In genomic region chr19:48196321-48196761, GRCh38 we compare ENCODE assay signal across 18 cellular contexts. TPM values are rescaled to one million over a fixed set of nuclear protein-coding genes. Genes with fewer than 3 reads are reported as not detected.
A peak's percentile ranks its signal among the peaks of the same experiment; 100 is the strongest.
DNase-seq lines count a peak whose midpoint lies in the region; ATAC-seq, FAIRE-seq and TF ChIP-seq lines count a peak whose summit lies in the region.
"Had no signal": no experiment of that assay in that cellular context is flagged by ENCODE, and none has a peak within 500 bp of the region (broad histone marks: within the 10 kb centered on the region; RNA-seq: fewer than 3 reads in every experiment).

No MANE protein-coding gene starts in this region.

- H3K4me1 ChIP-seq in right atrium auricular region = peaks cover 0 to 14% of the 10 kb centered on the region in 2 donors
- H3K4me1 ChIP-seq in heart left ventricle = peaks cover 0 to 16% (median 5%) of the 10 kb centered on the region in 12 donors
- H3K4me1 ChIP-seq: Peyer's patch had no signal

- intact Hi-C loops in Right ventricle myocardium inferior (cut with DNase I) = no loop called here
- intact Hi-C loops in heart left ventricle (cut with DNase I) = no loop called here

- no peaks in the 10 kb centered on the region for H3K9me3 ChIP-seq in right atrium auricular region
- H3K9me3 ChIP-seq in heart left ventricle = no peaks in the 10 kb centered on the region
- H3K9me3 ChIP-seq: Peyer's patch had no signal

- H3K4me3 ChIP-seq in right atrium auricular region = no peak overlapping the region
- no peak overlapping the region for H3K4me3 ChIP-seq in heart left ventricle
- H3K4me3 ChIP-seq: dorsolateral prefrontal cortex, Peyer's patch had no signal

- no peak overlapping the region for H3K4me3 Mint-ChIP-seq in stimulated activated effector memory CD8-positive, alpha-beta T cell treated with anti-CD3 and anti-CD28 coated beads, Interleukin-12 subunit alpha, Interleukin-12 subunit beta, amount 100 ng/mL, for 72 hours
- H3K4me3 Mint-ChIP-seq: activated B cell treated with CpG ODN at 0.5 μM for 24 hours; activated CD8-positive, alpha-beta memory T cell treated with anti-CD3 and anti-CD28 coated beads, Interleukin-2, amount 10 ng/mL, durations not matched to agents 7 days and 5 days; activated naive CD4-positive, alpha-beta T cell treated with anti-CD3 and anti-CD28 coated beads, Interleukin-2, amount 10 ng/mL, durations not matched to agents 7 days and 5 days; brain had no signal

- DNase-seq in Right ventricle myocardium inferior (ENCODE audit: missing footprints) = no peak
- no peak for DNase-seq in right atrium auricular region (ENCODE audit: low spot score)
- peak; percentile 79 for DNase-seq in NCI-H146 (lab: John Stamatoyannopoulos, UW)
- no peak for DNase-seq in heart left ventricle
- DNase-seq in stimulated activated effector memory CD8-positive, alpha-beta T cell treated with anti-CD3 and anti-CD28 coated beads, Interleukin-12 subunit alpha, Interleukin-12 subunit beta, amount 100 ng/mL, for 72 hours (ENCODE audit: low spot score in 2 of 2) = no peak
- DNase-seq in NCI-H1930 (lab: John Stamatoyannopoulos, UW) = no peak
- DNase-seq in GM12892 (ENCODE audit: insufficient read length) = no peak
- DNase-seq: activated B cell treated with CpG ODN at 0.5 μM for 24 hours; activated CD8-positive, alpha-beta memory T cell treated with anti-CD3 and anti-CD28 coated beads, Interleukin-2, amount 10 ng/mL, durations not matched to agents 7 days and 5 days; activated naive CD4-positive, alpha-beta T cell treated with anti-CD3 and anti-CD28 coated beads, Interleukin-2, amount 10 ng/mL, durations not matched to agents 7 days and 5 days; dorsolateral prefrontal cortex; NCI-H1436 treated with DMSO at 0.1 percent for 48 hours; NCI-H524; Peyer's patch had no signal

- WGBS in heart left ventricle, 4 donors = 59 to 76% (median 64%) methylated on average over 14 to 23 of the region's 23 CpGs

- FAIRE-seq in GM12892 (lab: Jason Lieb, UNC) = no peak

- peak overlapping the region; percentile 46 for H3K27ac Mint-ChIP-seq in stimulated activated effector memory CD8-positive, alpha-beta T cell treated with anti-CD3 and anti-CD28 coated beads, Interleukin-12 subunit alpha, Interleukin-12 subunit beta, amount 100 ng/mL, for 72 hours
- H3K27ac Mint-ChIP-seq: activated B cell treated with CpG ODN at 0.5 μM for 24 hours; activated CD8-positive, alpha-beta memory T cell treated with anti-CD3 and anti-CD28 coated beads, Interleukin-2, amount 10 ng/mL, durations not matched to agents 7 days and 5 days; T-cell had no signal

- peaks cover 8% of the 10 kb centered on the region for H3K36me3 Mint-ChIP-seq in stimulated activated effector memory CD8-positive, alpha-beta T cell treated with anti-CD3 and anti-CD28 coated beads, Interleukin-12 subunit alpha, Interleukin-12 subunit beta, amount 100 ng/mL, for 72 hours

- H3K27me3 ChIP-seq in right atrium auricular region = no peaks in the 10 kb centered on the region
- H3K27me3 ChIP-seq in heart left ventricle = no peaks in the 10 kb centered on the region
- H3K27me3 ChIP-seq: dorsolateral prefrontal cortex, Peyer's patch had no signal

- H3K36me3 ChIP-seq in right atrium auricular region (no peaks in the 10 kb centered on the region), heart left ventricle (peaks cover 0 to 6% (median 0%) of the 10 kb centered on the region in 9 donors)
- H3K36me3 ChIP-seq: Peyer's patch had no signal

- TF ChIP-seq POLR2A in heart left ventricle (IDR thresholded peaks at IDR 0.05) (no peak), GM12892 (IDR thresholded peaks at IDR 0.05; ENCODE audit: low read depth, low read length) (no peak)

- ATAC-seq in Right ventricle myocardium inferior (peak; percentile 20), heart left ventricle (peak in 3 of 4 donors; percentile 16 to 27 (median 24)), HG02870 (IDR thresholded peaks at IDR 0.05; ENCODE audit: unreplicated experiment) (no peak)
- ATAC-seq in stimulated activated effector memory CD8-positive, alpha-beta T cell treated with anti-CD3 and anti-CD28 coated beads, Interleukin-12 subunit alpha, Interleukin-12 subunit beta, amount 100 ng/mL, for 72 hours = no peak
- ATAC-seq: activated CD8-positive, alpha-beta memory T cell treated with anti-CD3 and anti-CD28 coated beads, Interleukin-2, amount 10 ng/mL, durations not matched to agents 7 days and 5 days; T-cell had no signal

- H3K9me3 Mint-ChIP-seq in stimulated activated effector memory CD8-positive, alpha-beta T cell treated with anti-CD3 and anti-CD28 coated beads, Interleukin-12 subunit alpha, Interleukin-12 subunit beta, amount 100 ng/mL, for 72 hours = no peaks in the 10 kb centered on the region
- H3K9me3 Mint-ChIP-seq: activated B cell treated with CpG ODN at 0.5 μM for 24 hours; activated naive CD4-positive, alpha-beta T cell treated with anti-CD3 and anti-CD28 coated beads, Interleukin-2, amount 10 ng/mL, durations not matched to agents 7 days and 5 days; brain; T-cell had no signal

- H3K4me1 Mint-ChIP-seq in stimulated activated effector memory CD8-positive, alpha-beta T cell treated with anti-CD3 and anti-CD28 coated beads, Interleukin-12 subunit alpha, Interleukin-12 subunit beta, amount 100 ng/mL, for 72 hours = peaks cover 18% of the 10 kb centered on the region

- TF ChIP-seq CTCF in right atrium auricular region (IDR thresholded peaks at IDR 0.05) (no peak), heart left ventricle (IDR thresholded peaks at IDR 0.05) (no peak)

- H3K27ac ChIP-seq in right atrium auricular region = no peak overlapping the region
- H3K27ac ChIP-seq in heart left ventricle = no peak overlapping the region
- H3K27ac ChIP-seq: dorsolateral prefrontal cortex, KMS-11, Peyer's patch had no signal

RNA-seq across cellular contexts. Expression of gene ZSWIM9, which starts 25.9 kb away (rescaled TPM):
- 6.6 TPM for total RNA-seq in Right ventricle myocardium inferior
- 1 to 10 TPM; 1.5 to 2.8 TPM for total RNA-seq in right atrium auricular region
- total RNA-seq in heart left ventricle = 1 to 10 TPM; 2.2 to 7.7 (median 6.2) TPM
- 1 to 10 TPM; 5.8 to 7.4 TPM for polyA plus RNA-seq in heart left ventricle
- polyA plus RNA-seq in GM12892 (2012; ENCODE audit: missing spikeins) = 3.6 TPM

RNA-seq across cellular contexts. Expression of gene LIG1, which starts 26.2 kb away (rescaled TPM):
- total RNA-seq in Right ventricle myocardium inferior (3.3 TPM), right atrium auricular region (1 to 10 TPM; 3.1 to 4.2 TPM), heart left ventricle (10 to 100 TPM in 1 of 9 donors, 1 to 10 TPM in 8; 2.1 to 16.5 (median 3.9) TPM)
- polyA plus RNA-seq in heart left ventricle = 1 to 10 TPM; 4.3 to 4.4 TPM
- 67.7 TPM for polyA plus RNA-seq in GM12892 (2012; ENCODE audit: missing spikeins)

RNA-seq across cellular contexts. Expression of gene CARD8, which starts 59.4 kb away (rescaled TPM):
- total RNA-seq in Right ventricle myocardium inferior (34.5 TPM), right atrium auricular region (10 to 100 TPM; 19.7 to 21.2 TPM), heart left ventricle (10 to 100 TPM; 18.3 to 49.0 (median 28.8) TPM)
- 10 to 100 TPM; 22.6 to 23.1 TPM for polyA plus RNA-seq in heart left ventricle
- 49.8 TPM for polyA plus RNA-seq in GM12892 (2012; ENCODE audit: missing spikeins)

Comparison
In these comparisons a context has a peak if more than half of its experiments do, and no peak if none do; other contexts are left out.
1. ATAC-seq: peak in Right ventricle myocardium inferior (single experiment) and heart left ventricle (3 of 4); none in stimulated activated effector memory CD8-positive, alpha-beta T cell treated with anti-CD3 and anti-CD28 coated beads, Interleukin-12 subunit alpha, Interleukin-12 subunit beta, amount 100 ng/mL, for 72 hours (single experiment) and HG02870 (single experiment).